Comparison of ENCODE assay signal across 12 cellular contexts in the genomic region with DNA sequence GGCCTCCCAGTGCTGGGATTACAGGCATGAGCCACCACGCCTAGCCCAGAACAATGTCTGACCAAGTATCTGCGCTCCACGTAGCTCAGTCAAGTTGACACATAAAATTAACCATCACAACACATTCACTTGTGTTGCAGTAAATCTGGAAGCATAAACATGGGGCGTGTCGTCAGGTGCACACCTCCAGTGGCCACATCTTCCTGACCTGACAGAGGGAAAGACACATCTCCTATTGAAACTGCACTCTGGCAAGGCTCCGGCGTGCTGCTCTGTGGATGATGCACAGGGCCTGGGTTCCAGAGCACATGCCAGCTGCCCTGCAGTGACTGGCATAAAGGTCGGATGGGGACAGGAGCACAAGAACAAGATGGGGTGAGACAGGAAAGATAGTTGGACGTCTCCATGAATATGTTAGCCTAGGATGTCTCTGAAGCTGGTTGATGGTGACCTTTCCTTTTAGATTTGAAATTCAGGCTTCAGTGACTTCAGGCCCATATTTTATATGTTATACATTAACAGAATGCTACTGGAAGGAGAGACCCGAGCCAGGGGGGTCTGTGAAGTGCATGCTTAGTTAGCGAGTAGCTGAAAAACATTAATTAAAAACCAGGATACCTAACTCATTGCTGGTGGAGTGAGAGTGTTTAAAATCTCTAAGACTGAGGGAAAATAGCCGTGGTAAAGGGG.
"Had no signal": no experiment of that assay in that cellular context is flagged by ENCODE, and none has a peak within 500 bp of the region (broad histone marks: within the 10 kb centered on the region; RNA-seq: fewer than 3 reads in every experiment).

No MANE protein-coding gene starts in this region.

- H3K4me3 ChIP-seq: esophagus muscularis mucosa, prostate gland had no signal

- H3K9me3 ChIP-seq: esophagus muscularis mucosa, prostate gland had no signal

- H3K27me3 ChIP-seq: brain microvascular endothelial cell, esophagus muscularis mucosa had no signal

- ATAC-seq: activated CD4-positive, CD25-positive, alpha-beta regulatory T cell treated with anti-CD3 and anti-CD28 coated beads, Interleukin-2, amount 50 U/mL, for 24 hours had no signal

- H3K36me3 ChIP-seq: brain microvascular endothelial cell, esophagus muscularis mucosa, prostate gland had no signal

- DNase-seq: brain microvascular endothelial cell; cerebellar nuclear complex; dermis blood vessel endothelial cell; endodermal cell; foreskin fibroblast; naive B cell; stimulated activated CD4-positive, alpha-beta T cell treated with anti-CD3 and anti-CD28 coated beads, Interleukin-4, amount 100 ng/mL, for 1 hour; stimulated activated CD8-positive, alpha-beta memory T cell treated with anti-CD3 and anti-CD28 coated beads, Interleukin-4, amount 100 ng/mL, for 48 hours; SW 1271 had no signal

- H3K27ac ChIP-seq: brain microvascular endothelial cell, prostate gland had no signal

- H3K4me1 ChIP-seq: prostate gland had no signal
